Comparison of ENCODE assay signal across 31 cellular contexts in the genomic region with DNA sequence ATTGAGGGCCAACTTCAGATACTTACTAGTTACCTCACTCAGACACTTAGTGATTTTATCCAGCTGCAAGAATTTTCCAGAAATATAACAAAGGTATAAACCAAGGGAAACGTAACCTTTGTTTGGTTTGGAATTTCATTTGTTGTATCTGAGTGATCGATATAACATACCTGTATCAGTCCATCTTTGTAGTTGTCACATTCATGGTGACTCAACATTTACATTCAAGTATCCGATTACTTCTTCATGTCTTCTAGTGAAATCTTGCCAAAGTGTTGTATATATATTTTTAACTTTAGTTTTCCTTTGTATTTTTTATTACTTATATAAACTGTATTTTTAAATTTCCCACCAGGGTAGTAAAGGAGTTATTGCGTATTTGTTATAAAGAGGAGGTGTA.
"Had no signal": no experiment of that assay in that cellular context is flagged by ENCODE, and none has a peak within 500 bp of the region (broad histone marks: within the 10 kb centered on the region; RNA-seq: fewer than 3 reads in every experiment).

No MANE protein-coding gene starts in this region.

- H3K4me1 ChIP-seq: adrenal gland, body of pancreas, breast epithelium, SJSA1 had no signal

- H3K4me3 ChIP-seq: adrenal gland, body of pancreas, breast epithelium, SJSA1 had no signal

- H3K27ac ChIP-seq: adrenal gland, body of pancreas, breast epithelium, SJSA1 had no signal

- H3K27me3 ChIP-seq: adrenal gland, body of pancreas, breast epithelium had no signal

- H3K4me2 ChIP-seq: SK-N-SH had no signal

- ATAC-seq: activated CD4-positive, CD25-positive, alpha-beta regulatory T cell treated with anti-CD3 and anti-CD28 coated beads, Interleukin-2, amount 50 U/mL, for 24 hours; activated CD8-positive, alpha-beta T cell treated with anti-CD3 and anti-CD28 coated beads for 36 hours; activated naive CD4-positive, alpha-beta T cell treated with anti-CD3 and anti-CD28 coated beads, Interleukin-2, amount 50 U/mL, for 72 hours; activated T-cell treated with anti-CD3 and anti-CD28 coated beads, Interleukin-2, amount 50 U/mL, for 4 hours; body of pancreas; Panc1 had no signal

- H3K27me3 Mint-ChIP-seq: activated CD8-positive, alpha-beta T cell treated with anti-CD3 and anti-CD28 coated beads for 36 hours had no signal

- H3K4me3 Mint-ChIP-seq: activated CD8-positive, alpha-beta T cell treated with anti-CD3 and anti-CD28 coated beads for 36 hours; activated naive CD4-positive, alpha-beta T cell treated with anti-CD3 and anti-CD28 coated beads for 36 hours; activated T-cell treated with anti-CD3 and anti-CD28 coated beads, Interleukin-2, amount 50 U/mL, for 4 hours; activated T-helper 1 cell treated with anti-CD3 and anti-CD28 coated beads, Interleukin-12 subunit alpha, Interleukin-12 subunit beta, Interleukin-2, Interleukin-4 antibody, amounts not matched to agents 30 ng/mL and 10 ng/mL and 1 ng/mL, durations not matched to agents 14 hours and 24 hours and 36 hours; T-helper 1 cell treated with Interleukin-12 subunit alpha and Interleukin-12 subunit beta and Interleukin-4 antibody, amounts not matched to agents 30 μg/mL and 1 μg/mL, for 36 hours; T-helper 2 cell treated with Interferon-gamma antibody and Interleukin-4, amounts not matched to agents 5 μg/mL and 100 μg/mL, for 36 hours had no signal

- H3K9me3 ChIP-seq: adrenal gland, body of pancreas, breast epithelium, SJSA1, SK-N-SH had no signal

- H3K9ac ChIP-seq: SK-N-SH had no signal

- H3K27ac Mint-ChIP-seq: activated naive CD4-positive, alpha-beta T cell treated with anti-CD3 and anti-CD28 coated beads for 36 hours; activated naive CD4-positive, alpha-beta T cell treated with anti-CD3 and anti-CD28 coated beads, Interleukin-2, amount 50 U/mL, for 72 hours; activated T-helper 1 cell treated with anti-CD3 and anti-CD28 coated beads, Interleukin-12 subunit alpha, Interleukin-12 subunit beta, Interleukin-2, Interleukin-4 antibody, amounts not matched to agents 30 ng/mL and 10 ng/mL and 1 ng/mL, durations not matched to agents 14 hours and 24 hours and 36 hours; T-helper 1 cell treated with Interleukin-12 subunit alpha and Interleukin-12 subunit beta and Interleukin-4 antibody, amounts not matched to agents 30 μg/mL and 1 μg/mL, for 36 hours; T-helper 2 cell treated with Interferon-gamma antibody and Interleukin-4, amounts not matched to agents 5 μg/mL and 100 μg/mL, for 36 hours had no signal

- FAIRE-seq: astrocyte, TTC549 had no signal

- H3K36me3 Mint-ChIP-seq: activated naive CD4-positive, alpha-beta T cell treated with anti-CD3 and anti-CD28 coated beads, Interleukin-2, amount 50 U/mL, for 72 hours had no signal

- H3K9me3 Mint-ChIP-seq: activated CD8-positive, alpha-beta T cell treated with anti-CD3 and anti-CD28 coated beads for 36 hours; activated naive CD4-positive, alpha-beta T cell treated with anti-CD3 and anti-CD28 coated beads for 36 hours; activated T-cell treated with anti-CD3 and anti-CD28 coated beads, Interleukin-2, amount 50 U/mL, for 4 hours; activated T-helper 1 cell treated with anti-CD3 and anti-CD28 coated beads, Interleukin-12 subunit alpha, Interleukin-12 subunit beta, Interleukin-2, Interleukin-4 antibody, amounts not matched to agents 30 ng/mL and 10 ng/mL and 1 ng/mL, durations not matched to agents 14 hours and 24 hours and 36 hours; T-helper 1 cell treated with Interleukin-12 subunit alpha and Interleukin-12 subunit beta and Interleukin-4 antibody, amounts not matched to agents 30 μg/mL and 1 μg/mL, for 36 hours; T-helper 2 cell treated with Interferon-gamma antibody and Interleukin-4, amounts not matched to agents 5 μg/mL and 100 μg/mL, for 36 hours had no signal

- DNase-seq: activated CD4-positive, alpha-beta T cell treated with anti-CD3 and anti-CD28 coated beads for 4 hours; activated CD8-positive, alpha-beta T cell treated with anti-CD3 and anti-CD28 coated beads for 36 hours; activated gamma-delta T cell treated with Interleukin-2 at 50 U/mL for 16 hours; activated naive CD4-positive, alpha-beta T cell treated with anti-CD3 and anti-CD28 coated beads for 36 hours; activated T-cell treated with anti-CD3 and anti-CD28 coated beads, Interleukin-2, amount 50 U/mL, for 4 hours; adrenal gland; body of pancreas; caudate nucleus; cerebellar nuclear complex; NCI-H1048; NCI-H1105 treated with DMSO at 0.1 percent for 48 hours; NCI-H1436; NCI-H1694; NCI-H1930; NCI-H2081 treated with DMSO at 0.1 percent for 48 hours; NCI-H226; NCI-H446 treated with DMSO at 0.1 percent for 48 hours; NCI-H524; OCI-M1; SHP77 treated with DMSO at 0.1 percent for 48 hours; SK-N-SH had no signal

- H3K36me3 ChIP-seq: adrenal gland, breast epithelium, SJSA1 had no signal
